24 cellular contexts compared by ENCODE assay signal in genomic region chr2:80501874-80502624, GRCh38.
"Had no signal": no experiment of that assay in that cellular context is flagged by ENCODE, and none has a peak within 500 bp of the region (broad histone marks: within the 10 kb centered on the region; RNA-seq: fewer than 3 reads in every experiment).

No MANE protein-coding gene starts in this region.

- H3K27ac ChIP-seq: coronary artery, esophagus muscularis mucosa, foreskin keratinocyte, gastroesophageal sphincter, heart left ventricle, hepatocyte, left lung, lower lobe of right lung had no signal

- H3K9me3 ChIP-seq: esophagus muscularis mucosa, gastroesophageal sphincter, heart left ventricle, left lung, lower lobe of right lung, mucosa of descending colon had no signal

- H3K4me2 ChIP-seq: hepatocyte had no signal

- ATAC-seq: foreskin keratinocyte, gastroesophageal sphincter, heart left ventricle, left cardiac atrium, left lung, left ventricle myocardium superior, lower lobe of right lung, mucosa of descending colon had no signal

- H3K4me3 ChIP-seq: coronary artery, dorsolateral prefrontal cortex, esophagus muscularis mucosa, gastroesophageal sphincter, heart left ventricle, hepatocyte, left lung, lower lobe of right lung, mucosa of descending colon had no signal

- H3K79me2 ChIP-seq: hepatocyte had no signal

- H3K36me3 ChIP-seq: esophagus muscularis mucosa, gastroesophageal sphincter, heart left ventricle, left lung, lower lobe of right lung had no signal

- FAIRE-seq: colon, endothelial cell of umbilical vein, frontal cortex, islet of Langerhans, keratinocyte had no signal

- H3K4me1 ChIP-seq: gastroesophageal sphincter, heart left ventricle, left lung, lower lobe of right lung had no signal

- DNase-seq: dermis blood vessel endothelial cell; effector CD4-positive, alpha-beta T cell; effector memory CD4-positive, alpha-beta T cell; foreskin keratinocyte; heart left ventricle; hypothalamus; immature natural killer cell; left cardiac atrium; left lung; left ventricle myocardium superior; lower lobe of right lung; mesenchymal stem cell; mucosa of descending colon; naive B cell had no signal

- H2AFZ ChIP-seq: hepatocyte had no signal

- H3K27me3 ChIP-seq: dorsolateral prefrontal cortex, esophagus muscularis mucosa, foreskin keratinocyte, gastroesophageal sphincter, heart left ventricle, hepatocyte, left lung had no signal
